Comparison of ENCODE assay signal across 26 cellular contexts in the genomic region with DNA sequence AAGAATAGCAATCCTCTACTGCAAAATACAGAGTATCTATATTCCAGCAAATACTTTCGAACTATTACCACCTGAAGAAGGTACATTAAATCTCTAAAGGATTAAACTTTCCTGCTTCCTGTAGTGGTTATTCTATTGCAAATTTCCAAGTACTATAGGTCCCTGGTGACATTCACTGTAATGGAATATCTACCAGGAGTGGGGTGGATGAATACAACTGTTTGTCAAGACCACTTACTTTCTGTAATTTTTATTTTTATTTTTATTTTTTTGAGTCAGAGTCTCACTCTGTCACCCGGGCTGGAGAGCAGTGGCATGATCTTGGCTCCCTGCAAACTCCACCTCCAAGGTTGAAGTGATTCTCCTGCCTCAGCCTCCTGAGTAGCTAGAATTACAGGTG.
"Had no signal": no experiment of that assay in that cellular context is flagged by ENCODE, and none has a peak within 500 bp of the region (broad histone marks: within the 10 kb centered on the region; RNA-seq: fewer than 3 reads in every experiment).

No MANE protein-coding gene starts in this region.

- H3K4me3 ChIP-seq: stomach, suprapubic skin, testis, thoracic aorta, thyroid gland, tibial artery, tibial nerve, transverse colon, upper lobe of left lung, upper lobe of right lung, uterus, vagina had no signal

- FAIRE-seq: urothelium cell line had no signal

- H3K27me3 ChIP-seq: stomach, suprapubic skin, testis, thyroid gland, tibial artery, tibial nerve, transverse colon, upper lobe of left lung, upper lobe of right lung, uterus, vagina had no signal

- H3K36me3 ChIP-seq: stomach, suprapubic skin, thoracic aorta, thyroid gland, tibial artery, tibial nerve, transverse colon, upper lobe of left lung, upper lobe of right lung, uterus, vagina had no signal

- H3K9me3 ChIP-seq: suprapubic skin, testis, thoracic aorta, thyroid gland, tibial artery, transverse colon, upper lobe of left lung, upper lobe of right lung, uterus, vagina had no signal

- H3K4me1 ChIP-seq: stomach, suprapubic skin, testis, thyroid gland, tibial artery, tibial nerve, transverse colon, upper lobe of left lung, upper lobe of right lung, uterus, vagina had no signal

- ATAC-seq: stimulated activated effector memory CD8-positive, alpha-beta T cell treated with anti-CD3 and anti-CD28 coated beads, Interleukin-12 subunit alpha, Interleukin-12 subunit beta, amount 100 ng/mL, for 72 hours; stimulated activated memory B cell treated with anti-CD40 and anti-IgM and Interleukin-4, amounts not matched to agents 10 μg/mL and 1 μg/mL and 100 μg/mL, for 72 hours; stimulated activated naive B cell treated with anti-CD40 and anti-IgM and Interleukin-4, amounts not matched to agents 10 μg/mL and 1 μg/mL and 100 μg/mL, for 72 hours; stimulated activated naive CD8-positive, alpha-beta T cell treated with anti-CD3 and anti-CD28 coated beads, Interleukin-15, amount 100 ng/mL, for 72 hours; stimulated activated naive CD8-positive, alpha-beta T cell treated with anti-CD3 and anti-CD28 coated beads, Interleukin-15, Interleukin-2, amounts not matched to agents 100 U/mL and 50 U/mL, for 24 hours; upper lobe of right lung had no signal

- DNase-seq: stimulated activated CD4-positive, alpha-beta T cell treated with anti-CD3 and anti-CD28 coated beads, Interleukin-2, amount 100 ng/mL, for 48 hours; stimulated activated CD4-positive, alpha-beta T cell treated with anti-CD3 and anti-CD28 coated beads, Interleukin-4, amount 100 ng/mL, for 1 hour; stimulated activated CD4-positive, alpha-beta T cell treated with anti-CD3 and anti-CD28 coated beads, Interleukin-4, amount 100 ng/mL, for 24 hours; stimulated activated CD4-positive, alpha-beta T cell treated with anti-CD3 and anti-CD28 coated beads, Interleukin-4, amount 100 ng/mL, for 4 hours; stimulated activated CD8-positive, alpha-beta memory T cell treated with anti-CD3 and anti-CD28 coated beads, Interleukin-4, amount 100 ng/mL, for 48 hours; stimulated activated naive B cell treated with anti-CD40 and anti-IgM and Interleukin-4, amounts not matched to agents 10 μg/mL and 1 μg/mL and 100 μg/mL, for 72 hours; stimulated activated naive CD4-positive, alpha-beta T cell treated with Interleukin-2 at 50 U/mL for 16 hours; stimulated activated naive CD8-positive, alpha-beta T cell treated with anti-CD3 and anti-CD28 coated beads, Interleukin-15, amount 100 ng/mL, for 72 hours; stimulated activated naive CD8-positive, alpha-beta T cell treated with anti-CD3 and anti-CD28 coated beads, Interleukin-15, Interleukin-2, amounts not matched to agents 100 U/mL and 50 U/mL, for 24 hours; stomach; substantia nigra; testis; thyroid gland; tibial artery; transverse colon; trophoblast cell; upper lobe of left lung; upper lobe of right lung; uterus had no signal

- H3K27ac ChIP-seq: stomach, suprapubic skin, testis, thoracic aorta, thyroid gland, tibial artery, tibial nerve, transverse colon, upper lobe of left lung, upper lobe of right lung, uterus, vagina had no signal
